6 cellular contexts compared by ENCODE assay signal in genomic region chr7:154080249-154080648, GRCh38. TPM values are rescaled to one million over a fixed set of nuclear protein-coding genes. Genes with fewer than 3 reads are reported as not detected.
"Had no signal": no experiment of that assay in that cellular context is flagged by ENCODE, and none has a peak within 500 bp of the region (broad histone marks: within the 10 kb centered on the region; RNA-seq: fewer than 3 reads in every experiment).

No MANE protein-coding gene starts in this region.

RNA-seq across cellular contexts. Expression of gene DPP6, which starts 28.1 kb away (rescaled TPM):
- total RNA-seq: OCI-LY7, PC-3, PC-9, SJCRH30, SJSA1 had no signal
- polyA plus RNA-seq: SK-N-SH had no signal
